2 cellular contexts compared by ENCODE assay signal in the genomic region with DNA sequence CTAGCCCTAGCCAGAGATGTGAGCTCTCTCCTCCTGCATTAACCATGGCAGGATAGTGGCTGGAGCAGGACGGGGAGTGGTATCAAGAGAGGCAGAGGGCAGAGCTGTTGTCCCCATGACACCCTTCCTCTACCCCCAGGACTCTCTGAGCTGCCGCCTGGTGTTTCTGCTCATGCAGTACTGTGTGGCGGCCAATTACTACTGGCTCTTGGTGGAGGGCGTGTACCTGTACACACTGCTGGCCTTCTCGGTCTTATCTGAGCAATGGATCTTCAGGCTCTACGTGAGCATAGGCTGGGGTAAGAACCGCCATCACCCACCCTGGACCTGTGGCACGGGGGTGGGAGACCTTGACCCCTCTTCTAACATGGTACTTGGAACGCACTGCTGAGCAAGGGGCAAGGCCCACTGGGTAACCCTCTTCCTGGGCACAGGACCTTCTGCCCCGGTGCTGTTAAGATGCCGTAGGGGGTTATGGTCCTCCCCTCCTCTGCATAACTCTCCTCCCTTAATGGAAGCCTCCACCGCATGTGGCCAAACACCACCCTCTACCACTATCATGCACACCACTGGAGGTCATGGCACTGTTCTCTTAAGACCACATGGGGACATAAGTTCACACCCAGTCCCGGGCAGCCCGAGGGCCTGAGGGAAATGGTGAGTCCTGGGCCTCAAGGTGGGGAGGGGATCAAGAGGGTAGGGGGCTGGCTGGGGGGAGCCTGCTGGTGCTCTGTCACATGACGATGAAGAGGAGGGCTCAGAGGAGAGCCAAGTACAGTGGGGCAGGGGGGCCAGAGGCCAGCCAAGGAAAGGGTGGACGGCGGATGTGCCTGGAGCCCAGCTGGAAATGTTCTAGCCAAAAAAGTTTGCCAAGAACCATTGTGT.
TF ChIP-seq lines count a peak whose summit lies in the region.

No MANE protein-coding gene starts in this region.

TF ChIP-seq in IMR-90, 13 proteins besides CTCF, POLR2A, EP300 and RAD21:
- no peak for TF ChIP-seq RCOR1 (IDR thresholded peaks at IDR 0.05; ENCODE audit: insufficient replicate concordance, low read length)
- TF ChIP-seq MXI1 (IDR thresholded peaks at IDR 0.05; ENCODE audit: borderline replicate concordance, low read depth, low read length) = no peak
- no peak for TF ChIP-seq SMC3 (IDR thresholded peaks at IDR 0.05; ENCODE audit: low read depth, low read length)

TF ChIP-seq in SK-N-SH, 30 proteins besides CTCF, POLR2A, EP300 and RAD21:
- TF ChIP-seq FOXM1 (IDR thresholded peaks at IDR 0.05; ENCODE audit: low read depth) = no peak
- no peak for TF ChIP-seq GATA2 (CRISPR knock-in tag; IDR thresholded peaks at IDR 0.05)
- no peak for TF ChIP-seq CHD2 (IDR thresholded peaks at IDR 0.05; ENCODE audit: low read length, partially characterized antibody)
- no peak for TF ChIP-seq MEF2A (IDR thresholded peaks at IDR 0.05; ENCODE audit: borderline replicate concordance, low read depth)
- TF ChIP-seq, protein P1, sequence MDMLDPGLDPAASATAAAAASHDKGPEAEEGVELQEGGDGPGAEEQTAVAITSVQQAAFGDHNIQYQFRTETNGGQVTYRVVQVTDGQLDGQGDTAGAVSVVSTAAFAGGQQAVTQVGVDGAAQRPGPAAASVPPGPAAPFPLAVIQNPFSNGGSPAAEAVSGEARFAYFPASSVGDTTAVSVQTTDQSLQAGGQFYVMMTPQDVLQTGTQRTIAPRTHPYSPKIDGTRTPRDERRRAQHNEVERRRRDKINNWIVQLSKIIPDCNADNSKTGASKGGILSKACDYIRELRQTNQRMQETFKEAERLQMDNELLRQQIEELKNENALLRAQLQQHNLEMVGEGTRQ (IDR thresholded peaks at IDR 0.05; ENCODE audit: borderline replicate concordance, low read depth, low read length) = no peak
- no peak for TF ChIP-seq RXRA (IDR thresholded peaks at IDR 0.05; ENCODE audit: borderline replicate concordance, low read depth)
- no peak for TF ChIP-seq MXI1 (IDR thresholded peaks at IDR 0.05; ENCODE audit: low read depth, low read length)
- no peak for TF ChIP-seq EZH2phosphoT487 (IDR thresholded peaks at IDR 0.05; ENCODE audit: borderline replicate concordance, low read depth)
- TF ChIP-seq GABPA (IDR thresholded peaks at IDR 0.05; ENCODE audit: low read depth) = no peak
- TF ChIP-seq, protein P2, sequence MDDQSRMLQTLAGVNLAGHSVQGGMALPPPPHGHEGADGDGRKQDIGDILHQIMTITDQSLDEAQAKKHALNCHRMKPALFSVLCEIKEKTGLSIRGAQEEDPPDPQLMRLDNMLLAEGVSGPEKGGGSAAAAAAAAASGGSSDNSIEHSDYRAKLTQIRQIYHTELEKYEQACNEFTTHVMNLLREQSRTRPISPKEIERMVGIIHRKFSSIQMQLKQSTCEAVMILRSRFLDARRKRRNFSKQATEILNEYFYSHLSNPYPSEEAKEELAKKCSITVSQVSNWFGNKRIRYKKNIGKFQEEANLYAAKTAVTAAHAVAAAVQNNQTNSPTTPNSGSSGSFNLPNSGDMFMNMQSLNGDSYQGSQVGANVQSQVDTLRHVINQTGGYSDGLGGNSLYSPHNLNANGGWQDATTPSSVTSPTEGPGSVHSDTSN (IDR thresholded peaks at IDR 0.05) = no peak
- no peak for TF ChIP-seq POLR2AphosphoS5 (IDR thresholded peaks at IDR 0.05; ENCODE audit: low read depth, low read length)
- no peak for TF ChIP-seq TAF1 (IDR thresholded peaks at IDR 0.05; ENCODE audit: borderline replicate concordance, low read depth, low read length)
- no peak for TF ChIP-seq FOSL2 (IDR thresholded peaks at IDR 0.05; ENCODE audit: borderline replicate concordance, low read depth)
- TF ChIP-seq TEAD4 (IDR thresholded peaks at IDR 0.05; ENCODE audit: borderline replicate concordance, insufficient read depth) = no peak
- TF ChIP-seq NFIC (IDR thresholded peaks at IDR 0.05; ENCODE audit: borderline replicate concordance) = no peak
- no peak for TF ChIP-seq JUND (IDR thresholded peaks at IDR 0.05)
- no peak for TF ChIP-seq TCF12 (IDR thresholded peaks at IDR 0.05)
- TF ChIP-seq FOXJ3 (CRISPR knock-in tag; IDR thresholded peaks at IDR 0.05) = no peak
